ENCODE assay signal across 1 cellular context in genomic region chr2:201071305-201072200, GRCh38.
A peak's percentile ranks its signal among the peaks of the same experiment; 100 is the strongest.
TF ChIP-seq lines count a peak whose summit lies in the region.

Gene HYCC2 (minus strand): TSS chr2:201071671. CDS start chr2:201024009, 47,662 bp downstream.
Gene NDUFB3 (plus strand): TSS chr2:201072001. CDS start chr2:201078883, 6,882 bp downstream.

TF ChIP-seq in HEK293, 187 proteins besides CTCF, POLR2A, EP300 and RAD21 (continued from another document):
- peak; percentile 82 for TF ChIP-seq ZNF398 (tag by site-specific recombination; IDR thresholded peaks at IDR 0.05)
- peak; percentile 68 for TF ChIP-seq ZNF341 (tag by site-specific recombination; IDR thresholded peaks at IDR 0.05; ENCODE audit: low read depth)
- peak; percentile 97 for TF ChIP-seq ZXDB (tag by site-specific recombination; IDR thresholded peaks at IDR 0.05)
- peak; percentile 61; the same call in 1 of the 2 replicates for TF ChIP-seq ZNF600 (tag by site-specific recombination; IDR thresholded peaks at IDR 0.05)
- no peak for TF ChIP-seq ZNF791 (tag by site-specific recombination; IDR thresholded peaks at IDR 0.05)
- TF ChIP-seq GLIS2 (tag by site-specific recombination; IDR thresholded peaks at IDR 0.05) = peak; percentile 99
- peak; percentile 86 for TF ChIP-seq ZSCAN30 (tag by site-specific recombination; IDR thresholded peaks at IDR 0.05)
- peak; percentile 84 for TF ChIP-seq BCL11A (tag by site-specific recombination; IDR thresholded peaks at IDR 0.05; ENCODE audit: low read depth)
- TF ChIP-seq ZFP3 (tag by site-specific recombination; IDR thresholded peaks at IDR 0.05; ENCODE audit: low read depth) = no peak
- peak; percentile 90 for TF ChIP-seq KLF8 (tag by site-specific recombination; IDR thresholded peaks at IDR 0.05)
- TF ChIP-seq, protein P1, sequence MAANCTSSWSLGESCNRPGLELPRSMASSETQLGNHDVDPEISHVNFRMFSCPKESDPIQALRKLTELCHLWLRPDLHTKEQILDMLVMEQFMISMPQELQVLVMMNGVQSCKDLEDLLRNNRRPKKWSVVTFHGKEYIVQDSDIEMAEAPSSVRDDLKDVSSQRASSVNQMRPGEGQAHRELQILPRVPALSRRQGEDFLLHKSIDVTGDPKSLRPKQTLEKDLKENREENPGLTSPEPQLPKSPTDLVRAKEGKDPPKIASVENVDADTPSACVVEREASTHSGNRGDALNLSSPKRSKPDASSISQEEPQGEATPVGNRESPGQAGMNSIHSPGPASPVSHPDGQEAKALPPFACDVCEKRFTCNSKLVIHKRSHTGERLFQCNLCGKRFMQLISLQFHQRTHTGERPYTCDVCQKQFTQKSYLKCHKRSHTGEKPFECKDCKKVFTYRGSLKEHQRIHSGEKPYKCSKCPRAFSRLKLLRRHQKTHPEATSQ (tag by site-specific recombination; IDR thresholded peaks at IDR 0.05) = 0 out of 2 replicates have a peak, but pooled peaks have one; percentile 20
- TF ChIP-seq ZNF335 (tag by site-specific recombination; conservative IDR thresholded peaks at IDR 0.05) = peak; percentile 77
- no peak for TF ChIP-seq RBAK (tag by site-specific recombination; IDR thresholded peaks at IDR 0.05)
- peak; percentile 62; the same call in 1 of the 2 replicates for TF ChIP-seq KLF10 (tag by site-specific recombination; IDR thresholded peaks at IDR 0.05)
- peak; percentile 41; the same call in 1 of the 2 replicates for TF ChIP-seq ZNF146 (tag by site-specific recombination; IDR thresholded peaks at IDR 0.05)
- peak; percentile 97 for TF ChIP-seq ZNF501 (tag by site-specific recombination; IDR thresholded peaks at IDR 0.05)
- peak; percentile 49; the same call in 1 of the 2 replicates for TF ChIP-seq ZNF561 (tag by site-specific recombination; IDR thresholded peaks at IDR 0.05; ENCODE audit: borderline replicate concordance)
- peak; percentile 19; the same call in 1 of the 2 replicates for TF ChIP-seq ZBTB7A (tag by site-specific recombination; IDR thresholded peaks at IDR 0.05; ENCODE audit: low read depth)
- TF ChIP-seq, protein P2, sequence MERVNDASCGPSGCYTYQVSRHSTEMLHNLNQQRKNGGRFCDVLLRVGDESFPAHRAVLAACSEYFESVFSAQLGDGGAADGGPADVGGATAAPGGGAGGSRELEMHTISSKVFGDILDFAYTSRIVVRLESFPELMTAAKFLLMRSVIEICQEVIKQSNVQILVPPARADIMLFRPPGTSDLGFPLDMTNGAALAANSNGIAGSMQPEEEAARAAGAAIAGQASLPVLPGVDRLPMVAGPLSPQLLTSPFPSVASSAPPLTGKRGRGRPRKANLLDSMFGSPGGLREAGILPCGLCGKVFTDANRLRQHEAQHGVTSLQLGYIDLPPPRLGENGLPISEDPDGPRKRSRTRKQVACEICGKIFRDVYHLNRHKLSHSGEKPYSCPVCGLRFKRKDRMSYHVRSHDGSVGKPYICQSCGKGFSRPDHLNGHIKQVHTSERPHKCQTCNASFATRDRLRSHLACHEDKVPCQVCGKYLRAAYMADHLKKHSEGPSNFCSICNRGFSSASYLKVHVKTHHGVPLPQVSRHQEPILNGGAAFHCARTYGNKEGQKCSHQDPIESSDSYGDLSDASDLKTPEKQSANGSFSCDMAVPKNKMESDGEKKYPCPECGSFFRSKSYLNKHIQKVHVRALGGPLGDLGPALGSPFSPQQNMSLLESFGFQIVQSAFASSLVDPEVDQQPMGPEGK (tag by site-specific recombination; IDR thresholded peaks at IDR 0.05) = peak; percentile 94
- TF ChIP-seq, protein P3, sequence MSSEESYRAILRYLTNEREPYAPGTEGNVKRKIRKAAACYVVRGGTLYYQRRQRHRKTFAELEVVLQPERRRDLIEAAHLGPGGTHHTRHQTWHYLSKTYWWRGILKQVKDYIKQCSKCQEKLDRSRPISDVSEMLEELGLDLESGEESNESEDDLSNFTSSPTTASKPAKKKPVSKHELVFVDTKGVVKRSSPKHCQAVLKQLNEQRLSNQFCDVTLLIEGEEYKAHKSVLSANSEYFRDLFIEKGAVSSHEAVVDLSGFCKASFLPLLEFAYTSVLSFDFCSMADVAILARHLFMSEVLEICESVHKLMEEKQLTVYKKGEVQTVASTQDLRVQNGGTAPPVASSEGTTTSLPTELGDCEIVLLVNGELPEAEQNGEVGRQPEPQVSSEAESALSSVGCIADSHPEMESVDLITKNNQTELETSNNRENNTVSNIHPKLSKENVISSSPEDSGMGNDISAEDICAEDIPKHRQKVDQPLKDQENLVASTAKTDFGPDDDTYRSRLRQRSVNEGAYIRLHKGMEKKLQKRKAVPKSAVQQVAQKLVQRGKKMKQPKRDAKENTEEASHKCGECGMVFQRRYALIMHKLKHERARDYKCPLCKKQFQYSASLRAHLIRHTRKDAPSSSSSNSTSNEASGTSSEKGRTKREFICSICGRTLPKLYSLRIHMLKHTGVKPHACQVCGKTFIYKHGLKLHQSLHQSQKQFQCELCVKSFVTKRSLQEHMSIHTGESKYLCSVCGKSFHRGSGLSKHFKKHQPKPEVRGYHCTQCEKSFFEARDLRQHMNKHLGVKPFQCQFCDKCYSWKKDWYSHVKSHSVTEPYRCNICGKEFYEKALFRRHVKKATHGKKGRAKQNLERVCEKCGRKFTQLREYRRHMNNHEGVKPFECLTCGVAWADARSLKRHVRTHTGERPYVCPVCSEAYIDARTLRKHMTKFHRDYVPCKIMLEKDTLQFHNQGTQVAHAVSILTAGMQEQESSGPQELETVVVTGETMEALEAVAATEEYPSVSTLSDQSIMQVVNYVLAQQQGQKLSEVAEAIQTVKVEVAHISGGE (tag by site-specific recombination; conservative IDR thresholded peaks at IDR 0.05; ENCODE audit: low read depth) = peak; percentile 100
- TF ChIP-seq ZBTB6 (tag by site-specific recombination; IDR thresholded peaks at IDR 0.05) = no peak
- TF ChIP-seq ZNF639 (tag by site-specific recombination; IDR thresholded peaks at IDR 0.05) = peak; percentile 95
- peak; percentile 99 for TF ChIP-seq ZBTB17 (tag by site-specific recombination; IDR thresholded peaks at IDR 0.05)
- TF ChIP-seq ZFHX2 (tag by site-specific recombination; conservative IDR thresholded peaks at IDR 0.05) = peak; percentile 96
- TF ChIP-seq ZFP37 (tag by site-specific recombination; IDR thresholded peaks at IDR 0.05) = peak; percentile 87
- TF ChIP-seq, protein P4, sequence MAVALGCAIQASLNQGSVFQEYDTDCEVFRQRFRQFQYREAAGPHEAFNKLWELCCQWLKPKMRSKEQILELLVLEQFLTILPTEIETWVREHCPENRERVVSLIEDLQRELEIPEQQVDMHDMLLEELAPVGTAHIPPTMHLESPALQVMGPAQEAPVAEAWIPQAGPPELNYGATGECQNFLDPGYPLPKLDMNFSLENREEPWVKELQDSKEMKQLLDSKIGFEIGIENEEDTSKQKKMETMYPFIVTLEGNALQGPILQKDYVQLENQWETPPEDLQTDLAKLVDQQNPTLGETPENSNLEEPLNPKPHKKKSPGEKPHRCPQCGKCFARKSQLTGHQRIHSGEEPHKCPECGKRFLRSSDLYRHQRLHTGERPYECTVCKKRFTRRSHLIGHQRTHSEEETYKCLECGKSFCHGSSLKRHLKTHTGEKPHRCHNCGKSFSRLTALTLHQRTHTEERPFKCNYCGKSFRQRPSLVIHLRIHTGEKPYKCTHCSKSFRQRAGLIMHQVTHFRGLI (tag by site-specific recombination; IDR thresholded peaks at IDR 0.05) = no peak; the same call in 1 of the 2 replicates
- 0 out of 2 replicates have a peak, but pooled peaks have one; percentile 69 for TF ChIP-seq ZNF394 (tag by site-specific recombination; IDR thresholded peaks at IDR 0.05; ENCODE audit: borderline replicate concordance)
- TF ChIP-seq ZNF701 (tag by site-specific recombination; IDR thresholded peaks at IDR 0.05) = no peak
